In the genomic region with DNA sequence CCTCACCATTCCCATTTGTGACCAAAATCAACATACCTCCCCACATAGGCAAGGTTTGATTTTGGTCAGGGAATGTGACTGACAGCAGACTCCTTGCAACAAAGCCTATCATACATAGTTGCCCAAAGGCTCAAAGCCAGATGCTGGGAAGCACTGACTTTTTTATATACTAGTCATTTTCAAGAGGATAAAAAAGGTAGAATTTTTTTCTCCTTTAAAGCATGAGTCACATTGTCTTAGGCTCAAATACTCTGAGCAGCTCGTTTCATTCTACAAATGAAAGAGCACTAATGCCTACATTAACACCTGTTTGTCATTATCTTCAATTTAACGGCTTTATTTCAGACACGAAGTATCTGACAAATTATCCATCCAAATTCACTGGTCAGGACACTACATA, we compare ENCODE assay signal across 18 cellular contexts. TPM values are rescaled to one million over a fixed set of nuclear protein-coding genes. Genes with fewer than 3 reads are reported as not detected.
A peak's percentile ranks its signal among the peaks of the same experiment; 100 is the strongest.
DNase-seq lines count a peak whose midpoint lies in the region; ATAC-seq and TF ChIP-seq lines count a peak whose summit lies in the region.
"Had no signal": no experiment of that assay in that cellular context is flagged by ENCODE, and none has a peak within 500 bp of the region (broad histone marks: within the 10 kb centered on the region; RNA-seq: fewer than 3 reads in every experiment).

No MANE protein-coding gene starts in this region.

- DNase-seq in COR-L47 (lab: John Stamatoyannopoulos, UW) (peak; percentile 3), HS-5 (ENCODE audit: low read depth) (peak; percentile 8), astrocyte of the hippocampus (ENCODE audit: low read depth, low spot score) (peak; percentile 32), omental fat pad (ENCODE audit: low spot score) (no peak), DMS79 (lab: John Stamatoyannopoulos, UW) (no peak), OCI-M1 (lab: John Stamatoyannopoulos, UW) (no peak), DMS114 treated with DMSO at 0.1 percent for 48 hours (lab: John Stamatoyannopoulos, UW; ENCODE audit: unreplicated experiment) (no peak)
- DNase-seq: activated CD4-positive, alpha-beta T cell treated with anti-CD3 and anti-CD28 coated beads, Interleukin-2, amount 10 ng/mL, durations not matched to agents 7 days and 5 days; activated T-cell treated with anti-CD3 and anti-CD28 coated beads, Interleukin-2, amount 50 U/mL, for 24 hours; CD4-positive, CD25-positive, alpha-beta regulatory T cell; DMS79 treated with DMSO at 0.1 percent for 48 hours; NCI-H146; NCI-H510A treated with DMSO at 0.1 percent for 48 hours; nucleus accumbens; PC-9; stimulated activated CD4-positive, alpha-beta T cell treated with anti-CD3 and anti-CD28 coated beads, Interleukin-4, amount 100 ng/mL, for 1 hour; testis had no signal

- peak; percentile 11 for ATAC-seq in omental fat pad (ENCODE audit: low FRiP score)
- ATAC-seq: activated naive CD4-positive, alpha-beta T cell treated with anti-CD3 and anti-CD28 coated beads, Interleukin-2, amount 50 U/mL, for 72 hours had no signal

- TF ChIP-seq CTCF in omental fat pad (IDR thresholded peaks at IDR 0.05), result no peak

RNA-seq across cellular contexts. Expression of gene ICE2, which starts 36.2 kb away (rescaled TPM):
- 10 to 100 TPM; 22.2 to 36.4 (median 26.2) TPM for total RNA-seq in omental fat pad

RNA-seq across cellular contexts. Expression of gene ANXA2, which starts 45.0 kb away (rescaled TPM):
- total RNA-seq in omental fat pad, result 1,000 to 10,000 TPM in 3 of 4 donors, 100 to 1,000 TPM in 1; 907 to 1,545 (median 1,123) TPM

Comparison
In these comparisons a context has a peak if more than half of its experiments do, and no peak if none do; other contexts are left out.
1. DNase-seq: peak in COR-L47 (single experiment), HS-5 (single experiment) and astrocyte of the hippocampus (single experiment); none in omental fat pad (single experiment), DMS79 (single experiment), OCI-M1 (single experiment) and DMS114 treated with DMSO at 0.1 percent for 48 hours (single experiment).